ENCODE assay signal across 8 cellular contexts in genomic region chr1:207797229-207797973, GRCh38. TPM values are rescaled to one million over a fixed set of nuclear protein-coding genes. Genes with fewer than 3 reads are reported as not detected.
DNase-seq lines count a peak whose midpoint lies in the region; ATAC-seq and TF ChIP-seq lines count a peak whose summit lies in the region.

No MANE protein-coding gene starts in this region.

- no peak overlapping the region for H3K4me3 ChIP-seq in HCT116 (replicated peaks in 1 of 2; ENCODE audit: low read depth in 1 of 2, low read length in 2 of 2)
- H3K4me3 ChIP-seq in NB4 (ENCODE audit: low read depth, low read length) = no peak overlapping the region
- no peak overlapping the region for H3K4me3 ChIP-seq in adipocyte (ENCODE audit: low read length)

- H3K9me2 ChIP-seq in HCT116 (ENCODE audit: insufficient read depth) = no peaks in the 10 kb centered on the region

- RAD21 ChIA-PET in HCT116 (lab: Charles Lee; ENCODE audit: low non-redundant PET in 1 of 2, low total read pairs in 2 of 2, uncharacterized antibody in 2 of 2, unreplicated experiment in 2 of 2) = interaction anchor here (0.7 to 1.2 kb wide), 3 partner anchors 84 to 218 kb away, joined by 3 to 4 read pairs (median 3); no protein-coding TSS in a partner anchor

- no peak overlapping the region for H3K4me2 ChIP-seq in HCT116 (ENCODE audit: low read length)

- CTCF ChIA-PET in HCT116 (lab: Charles Lee) = interaction anchor here (0.6 to 1.9 kb wide), 22 partner anchors 10 to 232 kb away, joined by 3 to 14 read pairs (median 4); no protein-coding TSS in a partner anchor

- TSS peak; percentile 8 for BruUV-seq in HCT116 (replicated peaks; lab: Mats Ljungman, UMichigan)

- peaks cover 0 to 4% of the 10 kb centered on the region in 2 experiments; a peak in 1 of 4 replicates for H3K4me1 ChIP-seq in HCT116 (ENCODE audit: control insufficient read depth in 1 of 2, insufficient read depth in 2 of 2, low read length in 2 of 2)
- peaks cover 32% of the 10 kb centered on the region for H3K4me1 ChIP-seq in adipocyte (ENCODE audit: control insufficient read depth, insufficient read depth, low read length)

- peak; percentile 69 to 83 (median 80) for TF ChIP-seq CTCF in HCT116 (IDR thresholded peaks at IDR 0.05 in 2 of 3, conservative IDR thresholded peaks at IDR 0.05 in 1 of 3; ENCODE audit: borderline replicate concordance in 1 of 3, insufficient read depth in 1 of 3, low read depth in 2 of 3, low read length in 2 of 3)
- peak; percentile 66 for TF ChIP-seq CTCF in NB4 (IDR thresholded peaks at IDR 0.05; ENCODE audit: low read depth, low read length)

- H3K27me3 ChIP-seq in HCT116 (ENCODE audit: insufficient read depth, low read length) (no peaks in the 10 kb centered on the region), adipocyte (replicated peaks; ENCODE audit: control insufficient read depth, insufficient read depth, low read length) (no peaks in the 10 kb centered on the region)

- H3K79me2 ChIP-seq in HCT116 (ENCODE audit: insufficient read depth, low read length) = no peaks in the 10 kb centered on the region

- H4K20me1 ChIP-seq in HCT116 (ENCODE audit: insufficient read depth) = no peaks in the 10 kb centered on the region

- H2AFZ ChIP-seq in HCT116 (ENCODE audit: low read depth, low read length, poor library complexity, severe bottlenecking) = no peak overlapping the region

- ATAC-seq in HCT116 (peak; percentile 93), left cardiac atrium (peak; percentile 78 to 89), GM18873 (IDR thresholded peaks at IDR 0.05; ENCODE audit: low FRiP score, unreplicated experiment) (no peak)

- H3K36me3 ChIP-seq in HCT116 (ENCODE audit: control insufficient read depth in 1 of 2, insufficient read depth in 2 of 2, low read length in 2 of 2) (peaks cover 7 to 8% of the 10 kb centered on the region in 2 experiments; a peak in 2 of 4 replicates), adipocyte (ENCODE audit: control insufficient read depth, insufficient read depth, low read length, severe bottlenecking) (peaks cover 54% of the 10 kb centered on the region)

- intact Hi-C loops in HCT116 (cut with micrococcal nuclease) (loop anchor here (1.0 kb wide), 1 partner anchor 86 kb away; no protein-coding TSS in a partner anchor), left cardiac atrium (cut with DNase I) (loop anchor here in 1 of 2 donors (10.0 kb wide), 1 partner anchor 153 kb away; the partner anchor contains the start of gene CR1L)

- no peak for TF ChIP-seq POLR2A in HCT116 (IDR thresholded peaks at IDR 0.05; ENCODE audit: borderline replicate concordance, extremely low read depth, insufficient read depth, insufficient read length)
- TF ChIP-seq POLR2A in NB4 (IDR thresholded peaks at IDR 0.05; ENCODE audit: extremely low read depth, insufficient read length) = no peak

- POLR2A ChIA-PET in HCT116 (lab: Charles Lee) = interaction anchor here (1.2 kb wide), 1 partner anchor 86 kb away, joined by 3 read pairs; no protein-coding TSS in a partner anchor

- no peak overlapping the region for H3K9ac ChIP-seq in HCT116 (ENCODE audit: low read length)
- H3K9ac ChIP-seq in adipocyte (ENCODE audit: low read length) = peak overlapping the region; percentile 44

- TF ChIP-seq RAD21 in HCT116 (IDR thresholded peaks at IDR 0.05; ENCODE audit: low read depth) = peak; percentile 75

- H3K27ac ChIP-seq in HCT116 (ENCODE audit: low read depth, low read length) = no peak overlapping the region

- H3K9me3 ChIP-seq in HCT116 (ENCODE audit: control insufficient read depth in 1 of 2, insufficient read depth in 1 of 2, low read depth in 1 of 2, low read length in 2 of 2) = no peaks in the 10 kb centered on the region
- H3K9me3 ChIP-seq in adipocyte (ENCODE audit: control insufficient read depth, low read length) = no peaks in the 10 kb centered on the region

- DNase-seq in EL (peak; percentile 87), HCT116 (ENCODE audit: low read depth, low spot score) (peak; percentile 54), NB4 (ENCODE audit: low read depth) (peak; percentile 76), T follicular helper cell (ENCODE audit: low read depth) (peak; percentile 60), adipocyte (ENCODE audit: low read depth) (peak; percentile 94), left cardiac atrium (peak; percentile 85), retina (peak; percentile 44)

TF ChIP-seq in HCT116, 20 proteins besides CTCF, POLR2A, EP300 and RAD21:
- no peak for TF ChIP-seq CEBPB (IDR thresholded peaks at IDR 0.05; ENCODE audit: low read depth)
- TF ChIP-seq FOSL1 (IDR thresholded peaks at IDR 0.05; ENCODE audit: low read depth) = peak; percentile 39; the same call in 1 of the 2 replicates
- no peak for TF ChIP-seq SIN3A (IDR thresholded peaks at IDR 0.05; ENCODE audit: low read depth)
- TF ChIP-seq SP1 (IDR thresholded peaks at IDR 0.05; ENCODE audit: low read depth) = 0 out of 2 replicates have a peak, but pooled peaks have one; percentile 10
- no peak for TF ChIP-seq ELF1 (IDR thresholded peaks at IDR 0.05; ENCODE audit: borderline replicate concordance, low read depth)
- peak; percentile 20; the same call in 1 of the 2 replicates for TF ChIP-seq JUND (IDR thresholded peaks at IDR 0.05)
- TF ChIP-seq ATF3 (IDR thresholded peaks at IDR 0.05) = no peak

RNA-seq across cellular contexts. Expression of gene CD46, which starts 45.5 kb away (rescaled TPM):
- total RNA-seq in HCT116 (2021; ENCODE audit: unreplicated experiment) (100 TPM), left cardiac atrium (100 to 1,000 TPM; 108 to 110 TPM)
- polyA plus RNA-seq in HCT116 (2012) = 50.5 and 62.2 TPM in 2 replicates

Comparison
In these comparisons a context has a peak if more than half of its experiments do, and no peak if none do; other contexts are left out.
1. DNase-seq: peak in every context shown above with its lines; median percentile 94 in adipocyte; 87 in EL; 85 in left cardiac atrium; 76 in NB4; 60 in T follicular helper cell; 54 in HCT116; 44 in retina.